In genomic region chr7:43465581-43466554, GRCh38 we compare ENCODE assay signal across 16 cellular contexts.
DNase-seq lines count a peak whose midpoint lies in the region; TF ChIP-seq lines count a peak whose summit lies in the region.
"Had no signal": no experiment of that assay in that cellular context is flagged by ENCODE, and none has a peak within 500 bp of the region (broad histone marks: within the 10 kb centered on the region; RNA-seq: fewer than 3 reads in every experiment).

No MANE protein-coding gene starts in this region.

- WGBS in hepatocyte (ENCODE audit: low lambda C conversion rate, missing lambda C conversion rate): 78% methylated on average over 11 of the region's 11 CpGs

- peaks cover 3 to 4% (median 3%) of the 10 kb centered on the region in 3 donors for H3K27me3 Mint-ChIP-seq in CD14-positive monocyte (ENCODE audit: low read depth in 3 of 3)

- no peaks in the 10 kb centered on the region for H3K27me3 ChIP-seq in Loucy (ENCODE audit: insufficient read depth, low read length, poor library complexity, severe bottlenecking)
- H3K27me3 ChIP-seq in adipocyte (replicated peaks; ENCODE audit: control insufficient read depth, insufficient read depth, low read length): no peaks in the 10 kb centered on the region
- no peaks in the 10 kb centered on the region for H3K27me3 ChIP-seq in hepatocyte
- H3K27me3 ChIP-seq: dorsolateral prefrontal cortex had no signal

- H2AFZ ChIP-seq in Loucy (ENCODE audit: low read length): peak overlapping the region; percentile 81
- no peak overlapping the region for H2AFZ ChIP-seq in hepatocyte
- H2AFZ ChIP-seq: PC-9 had no signal

- H3K4me3 Mint-ChIP-seq in CD14-positive monocyte: no peak overlapping the region
- H3K4me3 Mint-ChIP-seq: stimulated activated naive B cell treated with anti-CD40 and anti-IgM and Interleukin-4, amounts not matched to agents 10 μg/mL and 1 μg/mL and 100 μg/mL, for 72 hours; type B pancreatic cell had no signal

- H3K4me3 ChIP-seq in AG10803 (ENCODE audit: low read length) (no peak overlapping the region), Loucy (ENCODE audit: low read length, poor library complexity, severe bottlenecking) (no peak overlapping the region), adipocyte (ENCODE audit: low read length) (no peak overlapping the region), hepatocyte (no peak overlapping the region)
- H3K4me3 ChIP-seq: dorsolateral prefrontal cortex, PC-9, skin epidermis had no signal

- no peaks in the 10 kb centered on the region for H3K4me1 Mint-ChIP-seq in CD14-positive monocyte

- H4K20me1 ChIP-seq in Loucy (ENCODE audit: insufficient read depth, low read length, poor library complexity, severe bottlenecking) (no peaks in the 10 kb centered on the region), hepatocyte (ENCODE audit: insufficient read depth, poor library complexity, severe bottlenecking) (no peaks in the 10 kb centered on the region)

- DNase-seq in AG10803 (ENCODE audit: low read depth) (peak; percentile 77), adipocyte (ENCODE audit: low read depth) (no peak), hepatocyte (ENCODE audit: low spot score) (peak; percentile 52), NCI-H774 (lab: John Stamatoyannopoulos, UW) (no peak), islet precursor cell (no peak), CD14-positive monocyte (ENCODE audit: low spot score) (no peak)
- no peak for DNase-seq in activated T-cell treated with anti-CD3 and anti-CD28 coated beads, Interleukin-2, amount 50 U/mL, for 48 hours
- DNase-seq: activated gamma-delta T cell treated with Interleukin-2 at 50 U/mL for 16 hours; Calu3; dorsolateral prefrontal cortex; occipital lobe; PC-9; stimulated activated naive B cell treated with anti-CD40 and anti-IgM and Interleukin-4, amounts not matched to agents 10 μg/mL and 1 μg/mL and 100 μg/mL, for 72 hours had no signal

- H3K9me2 ChIP-seq in Loucy (replicated peaks; ENCODE audit: low read depth, low read length) (no peaks in the 10 kb centered on the region), hepatocyte (replicated peaks; ENCODE audit: insufficient read depth) (no peaks in the 10 kb centered on the region)

- no peaks in the 10 kb centered on the region for H3K9me3 Mint-ChIP-seq in CD14-positive monocyte
- H3K9me3 Mint-ChIP-seq: stimulated activated naive B cell treated with anti-CD40 and anti-IgM and Interleukin-4, amounts not matched to agents 10 μg/mL and 1 μg/mL and 100 μg/mL, for 72 hours; type B pancreatic cell had no signal

- no peaks in the 10 kb centered on the region for H3F3A ChIP-seq in Loucy (ENCODE audit: low read depth)

- peak overlapping the region; percentile 50 for H3K9ac ChIP-seq in Loucy (ENCODE audit: low read depth, low read length, poor library complexity, severe bottlenecking)
- peak overlapping the region; percentile 27 for H3K9ac ChIP-seq in adipocyte (ENCODE audit: low read length)

- peak overlapping the region in 2 of 7 donors; percentile 51 to 55 for H3K27ac Mint-ChIP-seq in CD14-positive monocyte
- H3K27ac Mint-ChIP-seq: stimulated activated naive B cell treated with anti-CD40 and anti-IgM and Interleukin-4, amounts not matched to agents 10 μg/mL and 1 μg/mL and 100 μg/mL, for 72 hours; type B pancreatic cell had no signal

- peak overlapping the region; percentile 48 for H3K4me2 ChIP-seq in Loucy (ENCODE audit: low read depth, low read length, poor library complexity, severe bottlenecking)
- H3K4me2 ChIP-seq in hepatocyte: no peak overlapping the region
- H3K4me2 ChIP-seq: PC-9 had no signal

- H3K36me3 ChIP-seq in Loucy (ENCODE audit: insufficient read depth, low read length): no peaks in the 10 kb centered on the region
- H3K36me3 ChIP-seq in adipocyte (ENCODE audit: control insufficient read depth, insufficient read depth, low read length, severe bottlenecking): no peaks in the 10 kb centered on the region
- no peaks in the 10 kb centered on the region for H3K36me3 ChIP-seq in hepatocyte (replicated peaks; ENCODE audit: insufficient read depth, low read depth)

- intact Hi-C loops in CD14-positive monocyte (cut with micrococcal nuclease): no loop called here

- H3K4me1 ChIP-seq in Loucy (ENCODE audit: insufficient read depth, low read length, poor library complexity, severe bottlenecking): peaks cover 16% of the 10 kb centered on the region
- peaks cover 77% of the 10 kb centered on the region for H3K4me1 ChIP-seq in adipocyte (ENCODE audit: control insufficient read depth, insufficient read depth, low read length)
- no peaks in the 10 kb centered on the region for H3K4me1 ChIP-seq in hepatocyte (ENCODE audit: insufficient read depth)

- H3K79me2 ChIP-seq in Loucy (ENCODE audit: insufficient read depth, low read length) (no peaks in the 10 kb centered on the region), hepatocyte (no peaks in the 10 kb centered on the region)

- no peak overlapping the region for H3K27ac ChIP-seq in hepatocyte
- H3K27ac ChIP-seq: PC-9 had no signal

- no peak for TF ChIP-seq CTCF in AG10803 (conservative IDR thresholded peaks at IDR 0.05; ENCODE audit: low read length)
- TF ChIP-seq CTCF in Loucy (conservative IDR thresholded peaks at IDR 0.05; ENCODE audit: low read length): no peak
- no peak for TF ChIP-seq CTCF in hepatocyte (IDR thresholded peaks at IDR 0.05; ENCODE audit: poor library complexity)
- no peak for TF ChIP-seq CTCF in CD14-positive monocyte (IDR thresholded peaks at IDR 0.05)

- H3K36me3 Mint-ChIP-seq in CD14-positive monocyte: no peaks in the 10 kb centered on the region
- H3K36me3 Mint-ChIP-seq: stimulated activated naive B cell treated with anti-CD40 and anti-IgM and Interleukin-4, amounts not matched to agents 10 μg/mL and 1 μg/mL and 100 μg/mL, for 72 hours; type B pancreatic cell had no signal

- H3K9me3 ChIP-seq in Loucy (ENCODE audit: insufficient read depth, low read depth, low read length) (no peaks in the 10 kb centered on the region), adipocyte (ENCODE audit: control insufficient read depth, low read length) (no peaks in the 10 kb centered on the region), hepatocyte (ENCODE audit: low read depth) (no peaks in the 10 kb centered on the region)

Comparison
In these comparisons a context has a peak if more than half of its experiments do, and no peak if none do; other contexts are left out.
1. DNase-seq: peak in AG10803 (single experiment) and hepatocyte (single experiment); none in adipocyte (single experiment), NCI-H774 (single experiment), islet precursor cell (single experiment), CD14-positive monocyte (single experiment) and activated T-cell treated with anti-CD3 and anti-CD28 coated beads, Interleukin-2, amount 50 U/mL, for 48 hours (0 of 2).